In the genomic region with DNA sequence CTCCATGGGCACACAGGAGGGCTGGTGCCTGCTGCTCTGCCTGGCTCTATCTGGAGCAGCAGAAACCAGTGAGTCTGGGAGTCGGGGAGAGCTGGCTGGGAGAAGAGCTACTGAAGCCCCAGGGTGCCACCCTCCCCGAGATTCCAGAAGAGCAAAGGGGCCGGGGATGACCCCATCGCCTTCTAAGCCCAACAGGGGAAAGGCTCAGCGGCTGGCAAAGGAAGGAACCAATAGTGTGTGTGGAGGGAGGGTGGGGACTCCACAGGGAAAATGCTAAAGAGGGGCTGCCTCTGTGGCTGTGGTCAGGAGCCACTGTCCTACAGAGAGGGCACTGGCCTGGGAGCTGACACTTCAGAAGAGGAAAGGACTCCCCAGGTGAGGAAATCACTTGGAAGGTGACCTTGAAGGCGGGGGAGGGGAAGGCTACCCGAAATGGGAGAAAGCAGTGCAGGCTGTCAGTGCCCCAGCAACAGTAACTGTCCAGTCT, we compare ENCODE assay signal across 1 cellular context.
TF ChIP-seq lines count a peak whose summit lies in the region.

No MANE protein-coding gene starts in this region.

TF ChIP-seq in GM23338, 12 proteins besides CTCF, POLR2A, EP300 and RAD21 (continued from another document):
- TF ChIP-seq, protein P1, sequence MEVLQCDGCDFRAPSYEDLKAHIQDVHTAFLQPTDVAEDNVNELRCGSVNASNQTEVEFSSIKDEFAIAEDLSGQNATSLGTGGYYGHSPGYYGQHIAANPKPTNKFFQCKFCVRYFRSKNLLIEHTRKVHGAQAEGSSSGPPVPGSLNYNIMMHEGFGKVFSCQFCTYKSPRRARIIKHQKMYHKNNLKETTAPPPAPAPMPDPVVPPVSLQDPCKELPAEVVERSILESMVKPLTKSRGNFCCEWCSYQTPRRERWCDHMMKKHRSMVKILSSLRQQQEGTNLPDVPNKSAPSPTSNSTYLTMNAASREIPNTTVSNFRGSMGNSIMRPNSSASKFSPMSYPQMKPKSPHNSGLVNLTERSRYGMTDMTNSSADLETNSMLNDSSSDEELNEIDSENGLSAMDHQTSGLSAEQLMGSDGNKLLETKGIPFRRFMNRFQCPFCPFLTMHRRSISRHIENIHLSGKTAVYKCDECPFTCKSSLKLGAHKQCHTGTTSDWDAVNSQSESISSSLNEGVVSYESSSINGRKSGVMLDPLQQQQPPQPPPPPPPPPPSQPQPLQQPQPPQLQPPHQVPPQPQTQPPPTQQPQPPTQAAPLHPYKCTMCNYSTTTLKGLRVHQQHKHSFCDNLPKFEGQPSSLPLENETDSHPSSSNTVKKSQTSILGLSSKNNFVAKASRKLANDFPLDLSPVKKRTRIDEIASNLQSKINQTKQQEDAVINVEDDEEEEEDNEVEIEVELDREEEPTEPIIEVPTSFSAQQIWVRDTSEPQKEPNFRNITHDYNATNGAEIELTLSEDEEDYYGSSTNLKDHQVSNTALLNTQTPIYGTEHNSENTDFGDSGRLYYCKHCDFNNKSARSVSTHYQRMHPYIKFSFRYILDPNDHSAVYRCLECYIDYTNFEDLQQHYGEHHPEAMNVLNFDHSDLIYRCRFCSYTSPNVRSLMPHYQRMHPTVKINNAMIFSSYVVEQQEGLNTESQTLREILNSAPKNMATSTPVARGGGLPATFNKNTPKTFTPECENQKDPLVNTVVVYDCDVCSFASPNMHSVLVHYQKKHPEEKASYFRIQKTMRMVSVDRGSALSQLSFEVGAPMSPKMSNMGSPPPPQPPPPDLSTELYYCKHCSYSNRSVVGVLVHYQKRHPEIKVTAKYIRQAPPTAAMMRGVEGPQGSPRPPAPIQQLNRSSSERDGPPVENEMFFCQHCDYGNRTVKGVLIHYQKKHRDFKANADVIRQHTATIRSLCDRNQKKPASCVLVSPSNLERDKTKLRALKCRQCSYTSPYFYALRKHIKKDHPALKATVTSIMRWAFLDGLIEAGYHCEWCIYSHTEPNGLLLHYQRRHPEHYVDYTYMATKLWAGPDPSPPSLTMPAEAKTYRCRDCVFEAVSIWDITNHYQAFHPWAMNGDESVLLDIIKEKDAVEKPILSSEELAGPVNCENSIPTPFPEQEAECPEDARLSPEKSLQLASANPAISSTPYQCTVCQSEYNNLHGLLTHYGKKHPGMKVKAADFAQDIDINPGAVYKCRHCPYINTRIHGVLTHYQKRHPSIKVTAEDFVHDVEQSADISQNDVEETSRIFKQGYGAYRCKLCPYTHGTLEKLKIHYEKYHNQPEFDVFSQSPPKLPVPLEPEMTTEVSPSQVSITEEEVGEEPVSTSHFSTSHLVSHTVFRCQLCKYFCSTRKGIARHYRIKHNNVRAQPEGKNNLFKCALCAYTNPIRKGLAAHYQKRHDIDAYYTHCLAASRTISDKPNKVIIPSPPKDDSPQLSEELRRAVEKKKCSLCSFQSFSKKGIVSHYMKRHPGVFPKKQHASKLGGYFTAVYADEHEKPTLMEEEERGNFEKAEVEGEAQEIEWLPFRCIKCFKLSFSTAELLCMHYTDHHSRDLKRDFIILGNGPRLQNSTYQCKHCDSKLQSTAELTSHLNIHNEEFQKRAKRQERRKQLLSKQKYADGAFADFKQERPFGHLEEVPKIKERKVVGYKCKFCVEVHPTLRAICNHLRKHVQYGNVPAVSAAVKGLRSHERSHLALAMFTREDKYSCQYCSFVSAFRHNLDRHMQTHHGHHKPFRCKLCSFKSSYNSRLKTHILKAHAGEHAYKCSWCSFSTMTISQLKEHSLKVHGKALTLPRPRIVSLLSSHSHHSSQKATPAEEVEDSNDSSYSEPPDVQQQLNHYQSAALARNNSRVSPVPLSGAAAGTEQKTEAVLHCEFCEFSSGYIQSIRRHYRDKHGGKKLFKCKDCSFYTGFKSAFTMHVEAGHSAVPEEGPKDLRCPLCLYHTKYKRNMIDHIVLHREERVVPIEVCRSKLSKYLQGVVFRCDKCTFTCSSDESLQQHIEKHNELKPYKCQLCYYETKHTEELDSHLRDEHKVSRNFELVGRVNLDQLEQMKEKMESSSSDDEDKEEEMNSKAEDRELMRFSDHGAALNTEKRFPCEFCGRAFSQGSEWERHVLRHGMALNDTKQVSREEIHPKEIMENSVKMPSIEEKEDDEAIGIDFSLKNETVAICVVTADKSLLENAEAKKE (CRISPR knock-in tag; IDR thresholded peaks at IDR 0.05), result no peak
- TF ChIP-seq EZH2 (IDR thresholded peaks at IDR 0.05; ENCODE audit: low read depth, unreplicated experiment), result no peak
- TF ChIP-seq, protein P2, sequence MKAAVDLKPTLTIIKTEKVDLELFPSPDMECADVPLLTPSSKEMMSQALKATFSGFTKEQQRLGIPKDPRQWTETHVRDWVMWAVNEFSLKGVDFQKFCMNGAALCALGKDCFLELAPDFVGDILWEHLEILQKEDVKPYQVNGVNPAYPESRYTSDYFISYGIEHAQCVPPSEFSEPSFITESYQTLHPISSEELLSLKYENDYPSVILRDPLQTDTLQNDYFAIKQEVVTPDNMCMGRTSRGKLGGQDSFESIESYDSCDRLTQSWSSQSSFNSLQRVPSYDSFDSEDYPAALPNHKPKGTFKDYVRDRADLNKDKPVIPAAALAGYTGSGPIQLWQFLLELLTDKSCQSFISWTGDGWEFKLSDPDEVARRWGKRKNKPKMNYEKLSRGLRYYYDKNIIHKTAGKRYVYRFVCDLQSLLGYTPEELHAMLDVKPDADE (IDR thresholded peaks at IDR 0.05), result no peak
- TF ChIP-seq, protein P3, sequence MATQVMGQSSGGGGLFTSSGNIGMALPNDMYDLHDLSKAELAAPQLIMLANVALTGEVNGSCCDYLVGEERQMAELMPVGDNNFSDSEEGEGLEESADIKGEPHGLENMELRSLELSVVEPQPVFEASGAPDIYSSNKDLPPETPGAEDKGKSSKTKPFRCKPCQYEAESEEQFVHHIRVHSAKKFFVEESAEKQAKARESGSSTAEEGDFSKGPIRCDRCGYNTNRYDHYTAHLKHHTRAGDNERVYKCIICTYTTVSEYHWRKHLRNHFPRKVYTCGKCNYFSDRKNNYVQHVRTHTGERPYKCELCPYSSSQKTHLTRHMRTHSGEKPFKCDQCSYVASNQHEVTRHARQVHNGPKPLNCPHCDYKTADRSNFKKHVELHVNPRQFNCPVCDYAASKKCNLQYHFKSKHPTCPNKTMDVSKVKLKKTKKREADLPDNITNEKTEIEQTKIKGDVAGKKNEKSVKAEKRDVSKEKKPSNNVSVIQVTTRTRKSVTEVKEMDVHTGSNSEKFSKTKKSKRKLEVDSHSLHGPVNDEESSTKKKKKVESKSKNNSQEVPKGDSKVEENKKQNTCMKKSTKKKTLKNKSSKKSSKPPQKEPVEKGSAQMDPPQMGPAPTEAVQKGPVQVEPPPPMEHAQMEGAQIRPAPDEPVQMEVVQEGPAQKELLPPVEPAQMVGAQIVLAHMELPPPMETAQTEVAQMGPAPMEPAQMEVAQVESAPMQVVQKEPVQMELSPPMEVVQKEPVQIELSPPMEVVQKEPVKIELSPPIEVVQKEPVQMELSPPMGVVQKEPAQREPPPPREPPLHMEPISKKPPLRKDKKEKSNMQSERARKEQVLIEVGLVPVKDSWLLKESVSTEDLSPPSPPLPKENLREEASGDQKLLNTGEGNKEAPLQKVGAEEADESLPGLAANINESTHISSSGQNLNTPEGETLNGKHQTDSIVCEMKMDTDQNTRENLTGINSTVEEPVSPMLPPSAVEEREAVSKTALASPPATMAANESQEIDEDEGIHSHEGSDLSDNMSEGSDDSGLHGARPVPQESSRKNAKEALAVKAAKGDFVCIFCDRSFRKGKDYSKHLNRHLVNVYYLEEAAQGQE (IDR thresholded peaks at IDR 0.05; ENCODE audit: unreplicated experiment), result no peak
- no peak for TF ChIP-seq JUNB (IDR thresholded peaks at IDR 0.05; ENCODE audit: unreplicated experiment)
- no peak for TF ChIP-seq ZNF114 (CRISPR knock-in tag; IDR thresholded peaks at IDR 0.05)
- TF ChIP-seq STAT1 (IDR thresholded peaks at IDR 0.05; ENCODE audit: unreplicated experiment), result no peak
TF ChIP-seq in GM23338: peak in this region for 0.
